Comparison of ENCODE assay signal across 15 cellular contexts in the genomic region with DNA sequence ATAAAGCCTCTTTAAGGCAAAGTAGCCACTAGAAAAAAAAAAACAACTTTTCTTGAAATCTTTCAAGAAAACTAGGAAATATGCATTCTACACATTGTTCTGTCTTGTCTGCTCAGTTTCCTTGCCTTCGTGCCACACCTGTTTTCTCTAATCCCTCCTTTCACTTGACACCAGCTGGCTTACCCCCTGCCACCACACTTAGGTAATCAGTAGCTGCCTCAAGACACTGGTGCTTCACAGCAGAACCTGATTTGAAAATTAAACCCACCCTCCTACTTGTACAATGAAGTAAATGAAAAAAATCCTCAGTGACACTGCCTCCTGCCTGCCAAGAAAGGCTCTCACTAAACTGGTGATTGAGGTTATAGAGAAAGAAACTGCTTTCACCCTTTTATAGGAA. TPM values are rescaled to one million over a fixed set of nuclear protein-coding genes. Genes with fewer than 3 reads are reported as not detected.
DNase-seq lines count a peak whose midpoint lies in the region; ATAC-seq and TF ChIP-seq lines count a peak whose summit lies in the region.
"Had no signal": no experiment of that assay in that cellular context is flagged by ENCODE, and none has a peak within 500 bp of the region (broad histone marks: within the 10 kb centered on the region; RNA-seq: fewer than 3 reads in every experiment).

No MANE protein-coding gene starts in this region.

- H3K4me3 ChIP-seq in cardiac muscle cell = no peak overlapping the region
- H3K4me3 ChIP-seq in OCI-LY3 (ENCODE audit: low read length) = 0 out of 2 replicates have a peak overlapping the region, but pooled peaks have one; percentile 10
- H3K4me3 ChIP-seq: colonic mucosa had no signal

- H3K4me3 Mint-ChIP-seq in glutamatergic neuron (ENCODE audit: unreplicated experiment) = no peak overlapping the region
- H3K4me3 Mint-ChIP-seq: activated CD4-positive, alpha-beta memory T cell treated with anti-CD3 and anti-CD28 coated beads, Interleukin-2, amount 10 ng/mL, durations not matched to agents 7 days and 5 days had no signal

- peaks cover 16% of the 10 kb centered on the region for H3K4me1 Mint-ChIP-seq in glutamatergic neuron (ENCODE audit: low read depth, unreplicated experiment)

- H3K4me2 ChIP-seq in OCI-LY3 (ENCODE audit: low read length) = peak overlapping the region; percentile 63

- H3K27me3 ChIP-seq in cardiac muscle cell = no peaks in the 10 kb centered on the region
- no peaks in the 10 kb centered on the region for H3K27me3 ChIP-seq in OCI-LY3 (ENCODE audit: low read depth, low read length)
- H3K27me3 ChIP-seq: colonic mucosa had no signal

- no peaks in the 10 kb centered on the region for H3K4me1 ChIP-seq in cardiac muscle cell (ENCODE audit: low read depth)
- peaks cover 51% of the 10 kb centered on the region for H3K4me1 ChIP-seq in OCI-LY3 (ENCODE audit: low read length)
- H3K4me1 ChIP-seq: colonic mucosa had no signal

- no peaks in the 10 kb centered on the region for H3K36me3 Mint-ChIP-seq in glutamatergic neuron (ENCODE audit: unreplicated experiment)

- no peak overlapping the region for H2AFZ ChIP-seq in OCI-LY3 (ENCODE audit: low read depth, low read length)

- H3K27ac Mint-ChIP-seq in glutamatergic neuron (ENCODE audit: unreplicated experiment) = peak overlapping the region; percentile 75
- H3K27ac Mint-ChIP-seq: activated CD4-positive, alpha-beta memory T cell treated with anti-CD3 and anti-CD28 coated beads, Interleukin-2, amount 10 ng/mL, durations not matched to agents 7 days and 5 days had no signal

- TF ChIP-seq CTCF in cardiac muscle cell (IDR thresholded peaks at IDR 0.05; ENCODE audit: low read depth, low read length) (no peak), OCI-LY3 (IDR thresholded peaks at IDR 0.05; ENCODE audit: low read depth, low read length) (peak; percentile 48), glutamatergic neuron (IDR thresholded peaks at IDR 0.05; ENCODE audit: partially characterized antibody, unreplicated experiment) (no peak)

- H3K9ac ChIP-seq in OCI-LY3 (ENCODE audit: low read length) = peak overlapping the region; percentile 4; the same call in 1 of the 2 replicates

- peaks cover 3% of the 10 kb centered on the region for H3K9me3 Mint-ChIP-seq in glutamatergic neuron (ENCODE audit: unreplicated experiment)
- H3K9me3 Mint-ChIP-seq: activated CD4-positive, alpha-beta memory T cell treated with anti-CD3 and anti-CD28 coated beads, Interleukin-2, amount 10 ng/mL, durations not matched to agents 7 days and 5 days had no signal

- peaks cover 24% of the 10 kb centered on the region for H3K36me3 ChIP-seq in cardiac muscle cell
- peaks cover 6% of the 10 kb centered on the region for H3K36me3 ChIP-seq in OCI-LY3 (replicated peaks; ENCODE audit: low read depth, low read length)
- H3K36me3 ChIP-seq: colonic mucosa had no signal

- H3K27ac ChIP-seq in cardiac muscle cell (peak overlapping the region; percentile 13), OCI-LY3 (ENCODE audit: low read length) (peak overlapping the region; percentile 77)
- H3K27ac ChIP-seq: colonic mucosa, HL-60 had no signal

- ATAC-seq in left ventricle myocardium superior = no peak
- no peak for ATAC-seq in HG03045 (IDR thresholded peaks at IDR 0.05; ENCODE audit: unreplicated experiment)

- H3K9me3 ChIP-seq in cardiac muscle cell (ENCODE audit: low read depth) = no peaks in the 10 kb centered on the region
- H3K9me3 ChIP-seq in OCI-LY3 (ENCODE audit: insufficient read depth, low read length) = no peaks in the 10 kb centered on the region
- H3K9me3 ChIP-seq: colonic mucosa had no signal

- H3K27me3 Mint-ChIP-seq in glutamatergic neuron (ENCODE audit: unreplicated experiment) = peaks cover 2% of the 10 kb centered on the region
- H3K27me3 Mint-ChIP-seq: activated CD4-positive, alpha-beta memory T cell treated with anti-CD3 and anti-CD28 coated beads, Interleukin-2, amount 10 ng/mL, durations not matched to agents 7 days and 5 days had no signal

- no peak for DNase-seq in cardiac muscle cell (ENCODE audit: low read depth in 1 of 2, low spot score in 1 of 2)
- DNase-seq in left ventricle myocardium superior = no peak
- DNase-seq in glutamatergic neuron = no peak
- no peak for DNase-seq in dermis blood vessel endothelial cell
- DNase-seq in NK-92 treated with Interleukin-12 subunit alpha and Interleukin-12 subunit beta, amount 100 ng/mL, for 24 hours (lab: John Stamatoyannopoulos, UW) = no peak
- no peak for DNase-seq in T-helper 2 cell
- DNase-seq: activated CD4-positive, alpha-beta memory T cell treated with anti-CD3 and anti-CD28 coated beads, Interleukin-2, amount 10 ng/mL, durations not matched to agents 7 days and 5 days; colonic mucosa; DND-41; T-helper 9 cell had no signal

- no peaks in the 10 kb centered on the region; the same call in 1 of the 2 replicates for H3K79me2 ChIP-seq in OCI-LY3 (ENCODE audit: low read length)

- H4K20me1 ChIP-seq in OCI-LY3 (ENCODE audit: insufficient read depth, low read length) = no peaks in the 10 kb centered on the region

- intact Hi-C loops in left ventricle myocardium superior (cut with micrococcal nuclease) = no loop called here

RNA-seq across cellular contexts. Expression of a gene that starts 45.8 kb away (rescaled TPM):
- not detected in 2 replicates for total RNA-seq in cardiac muscle cell
- polyA plus RNA-seq in cardiac muscle cell = not detected in 2 replicates
- total RNA-seq in left ventricle myocardium superior = 0.17 TPM
- not detected for total RNA-seq in glutamatergic neuron (ENCODE audit: unreplicated experiment)
- total RNA-seq in dermis blood vessel endothelial cell = not detected in 2 replicates
- total RNA-seq: MCF 10A, RPMI7951 had no signal
